9 cellular contexts compared by ENCODE assay signal in genomic region chr7:128910569-128910945, GRCh38. TPM values are rescaled to one million over a fixed set of nuclear protein-coding genes. Genes with fewer than 3 reads are reported as not detected.
DNase-seq lines count a peak whose midpoint lies in the region; ATAC-seq and TF ChIP-seq lines count a peak whose summit lies in the region.
"Had no signal": no experiment of that assay in that cellular context is flagged by ENCODE, and none has a peak within 500 bp of the region (broad histone marks: within the 10 kb centered on the region; RNA-seq: fewer than 3 reads in every experiment).

KCP (minus strand) TSS chr7:128910709; CDS start chr7:128910676, 33 bp downstream.

- peak; percentile 27 for DNase-seq in activated CD4-positive, CD25-positive, alpha-beta regulatory T cell treated with anti-CD3 and anti-CD28 coated beads, Interleukin-2, amount 50 U/mL, for 72 hours
- no peak for DNase-seq in activated CD4-positive, CD25-positive, alpha-beta regulatory T cell (lab: John Stamatoyannopoulos, UW)
- DNase-seq in esophagus muscularis mucosa (ENCODE audit: extremely low spot score), result no peak
- peak; percentile 60 for DNase-seq in upper lobe of right lung
- DNase-seq in stimulated activated CD4-positive, alpha-beta T cell treated with anti-CD3 and anti-CD28 coated beads, Interleukin-4, amount 100 ng/mL, for 4 hours, result no peak
- no peak for DNase-seq in stimulated activated naive CD4-positive, alpha-beta T cell (lab: John Stamatoyannopoulos, UW)

- intact Hi-C loops in esophagus muscularis mucosa (cut with DNase I) (no loop called here), upper lobe of right lung (cut with DNase I) (no loop called here)

- H3K27ac Mint-ChIP-seq in activated T-helper 17 cell treated with anti-CD3 and anti-CD28 coated beads, Interleukin-2, amount 50 U/mL, for 72 hours, result no peak within 1 kb of the TSS
- H3K27ac Mint-ChIP-seq: activated T-helper 2 cell treated with anti-CD3 and anti-CD28 coated beads, Interferon-gamma antibody, Interleukin-2, Interleukin-4, amounts not matched to agents 10 μg/mL and 5 μg/mL and 100 μg/mL, durations not matched to agents 14 hours and 24 hours and 36 hours had no signal

- TF ChIP-seq CTCF in esophagus muscularis mucosa (IDR thresholded peaks at IDR 0.05) (no peak), upper lobe of right lung (IDR thresholded peaks at IDR 0.05) (no peak)

- H3K4me1 Mint-ChIP-seq in activated T-helper 17 cell treated with anti-CD3 and anti-CD28 coated beads, Interleukin-2, amount 50 U/mL, for 72 hours, result peaks cover 10% of the 10 kb centered on the region

- H3K4me3 Mint-ChIP-seq in activated T-helper 17 cell treated with anti-CD3 and anti-CD28 coated beads, Interleukin-2, amount 50 U/mL, for 72 hours, result no peak within 1 kb of the TSS

- no peaks in the 10 kb centered on the region for H3K36me3 ChIP-seq in esophagus muscularis mucosa
- H3K36me3 ChIP-seq in mesodermal cell (ENCODE audit: control insufficient read depth, insufficient read depth, low read length), result peaks cover 22% of the 10 kb centered on the region
- no peaks in the 10 kb centered on the region for H3K36me3 ChIP-seq in upper lobe of right lung

- TF ChIP-seq POLR2A in esophagus muscularis mucosa (IDR thresholded peaks at IDR 0.05; ENCODE audit: low read depth), result no peak

- peak within 1 kb of the TSS; percentile 32 to 48 (median 34) for H3K4me3 ChIP-seq in esophagus muscularis mucosa
- peak within 1 kb of the TSS; percentile 56 for H3K4me3 ChIP-seq in mesodermal cell (ENCODE audit: extremely low read depth, insufficient read depth, low read length, poor library complexity, severe bottlenecking)
- H3K4me3 ChIP-seq in upper lobe of right lung, result no peak within 1 kb of the TSS

- H3K9me3 ChIP-seq in esophagus muscularis mucosa, result no peaks in the 10 kb centered on the region
- H3K9me3 ChIP-seq in mesodermal cell (ENCODE audit: control insufficient read depth, low read length), result no peaks in the 10 kb centered on the region
- H3K9me3 ChIP-seq in upper lobe of right lung, result no peaks in the 10 kb centered on the region

- no peak for ATAC-seq in upper lobe of right lung
- no peak for ATAC-seq in activated T-helper 17 cell treated with anti-CD3 and anti-CD28 coated beads, Interleukin-2, amount 50 U/mL, for 72 hours (replicated peaks)

- TF ChIP-seq EP300 in esophagus muscularis mucosa (IDR thresholded peaks at IDR 0.05), result no peak

- peaks cover 12 to 31% (median 27%) of the 10 kb centered on the region in 4 donors for H3K4me1 ChIP-seq in esophagus muscularis mucosa
- peaks cover 23% of the 10 kb centered on the region for H3K4me1 ChIP-seq in mesodermal cell (ENCODE audit: control insufficient read depth, insufficient read depth, low read length, poor library complexity, severe bottlenecking)
- H3K4me1 ChIP-seq in upper lobe of right lung, result peaks cover 11% of the 10 kb centered on the region

- H3K27ac ChIP-seq in esophagus muscularis mucosa (replicated peaks in 1 of 4) (no peak within 1 kb of the TSS), mesodermal cell (ENCODE audit: low read depth, low read length, severe bottlenecking) (peak within 1 kb of the TSS; percentile 85), upper lobe of right lung (no peak within 1 kb of the TSS)

- WGBS in esophagus muscularis mucosa, result 38% methylated on average over 26 of the region's 34 CpGs
- WGBS in mesodermal cell (ENCODE audit: insufficient coverage in 2 of 2), 2 experiments, result 6 to 8% methylated on average over 23 to 27 of the region's 34 CpGs

- H3K27me3 ChIP-seq in esophagus muscularis mucosa (peaks cover 0 to 80% (median 32%) of the 10 kb centered on the region in 4 donors), upper lobe of right lung (peaks cover 68% of the 10 kb centered on the region)

- H3K36me3 Mint-ChIP-seq in activated T-helper 17 cell treated with anti-CD3 and anti-CD28 coated beads, Interleukin-2, amount 50 U/mL, for 72 hours (ENCODE audit: low read depth), result no peaks in the 10 kb centered on the region

- peaks cover 36% of the 10 kb centered on the region for H3K27me3 Mint-ChIP-seq in activated T-helper 17 cell treated with anti-CD3 and anti-CD28 coated beads, Interleukin-2, amount 50 U/mL, for 72 hours

- no peaks in the 10 kb centered on the region for H3K9me3 Mint-ChIP-seq in activated T-helper 17 cell treated with anti-CD3 and anti-CD28 coated beads, Interleukin-2, amount 50 U/mL, for 72 hours
- H3K9me3 Mint-ChIP-seq: activated T-helper 2 cell treated with anti-CD3 and anti-CD28 coated beads, Interferon-gamma antibody, Interleukin-2, Interleukin-4, amounts not matched to agents 10 μg/mL and 5 μg/mL and 100 μg/mL, durations not matched to agents 14 hours and 24 hours and 36 hours had no signal

RNA-seq across cellular contexts. Expression of gene KCP, which starts in this region (rescaled TPM):
- total RNA-seq in esophagus muscularis mucosa (under 1 TPM in 3 of 4 donors, not detected in 1; 0.13 to 0.66 (median 0.29) TPM), upper lobe of right lung (1.3 TPM)
- polyA plus RNA-seq in mesodermal cell (2013, experiment 1 of 2), result 14.8 TPM
- 11.8 TPM for polyA plus RNA-seq in mesodermal cell (2013, experiment 2 of 2)
- total RNA-seq in activated T-helper 17 cell treated with anti-CD3 and anti-CD28 coated beads, Interleukin-2, amount 50 U/mL, for 72 hours, result 1 to 10 TPM in 1 of 2 donors, under 1 TPM in 1; 0.09 to 1.0 TPM
- total RNA-seq: activated T-helper 2 cell treated with anti-CD3 and anti-CD28 coated beads, Interferon-gamma antibody, Interleukin-2, Interleukin-4, amounts not matched to agents 10 μg/mL and 5 μg/mL and 100 μg/mL, durations not matched to agents 14 hours and 24 hours and 36 hours had no signal

Comparison
In these comparisons a context has a peak if more than half of its experiments do, and no peak if none do; other contexts are left out.
1. DNase-seq: peak in activated CD4-positive, CD25-positive, alpha-beta regulatory T cell treated with anti-CD3 and anti-CD28 coated beads, Interleukin-2, amount 50 U/mL, for 72 hours (single experiment) and upper lobe of right lung (single experiment); none in activated CD4-positive, CD25-positive, alpha-beta regulatory T cell (0 of 4), esophagus muscularis mucosa (single experiment), stimulated activated CD4-positive, alpha-beta T cell treated with anti-CD3 and anti-CD28 coated beads, Interleukin-4, amount 100 ng/mL, for 4 hours (0 of 2) and stimulated activated naive CD4-positive, alpha-beta T cell (0 of 6).